Comparison of ENCODE assay signal across 13 cellular contexts in genomic region chr3:114411292-114411691, GRCh38.
A peak's percentile ranks its signal among the peaks of the same experiment; 100 is the strongest.
DNase-seq lines count a peak whose midpoint lies in the region; ATAC-seq and TF ChIP-seq lines count a peak whose summit lies in the region.
"Had no signal": no experiment of that assay in that cellular context is flagged by ENCODE, and none has a peak within 500 bp of the region (broad histone marks: within the 10 kb centered on the region; RNA-seq: fewer than 3 reads in every experiment).

No MANE protein-coding gene starts in this region.

- no peak overlapping the region for H2AK5ac ChIP-seq in H9 (ENCODE audit: insufficient read length, low read length)

- H3K4ac ChIP-seq in H9 (ENCODE audit: low read depth, low read length): no peak overlapping the region

- H3K4me1 ChIP-seq in H9 (ENCODE audit: insufficient read depth, low read length) (peaks cover 26% of the 10 kb centered on the region; the same call in 1 of the 2 replicates), left ventricle myocardium inferior (peaks cover 85% of the 10 kb centered on the region), skeletal muscle satellite cell (ENCODE audit: control insufficient read depth, insufficient read depth, low read length) (peaks cover 47% of the 10 kb centered on the region)

- peak overlapping the region; percentile 28 for H3K4me2 ChIP-seq in H9 (ENCODE audit: insufficient read depth, insufficient read length, low read length)
- peak overlapping the region; percentile 81 for H3K4me2 ChIP-seq in skeletal muscle satellite cell (ENCODE audit: low read length)

- H3K36me3 Mint-ChIP-seq in H9 (ENCODE audit: insufficient read depth in 1 of 3, low read depth in 3 of 3): no peaks in the 10 kb centered on the region
- no peaks in the 10 kb centered on the region for H3K36me3 Mint-ChIP-seq in activated T-cell treated with anti-CD3 and anti-CD28 coated beads, Interleukin-2, amount 50 U/mL, for 72 hours (ENCODE audit: insufficient read depth in 2 of 2)
- H3K36me3 Mint-ChIP-seq: activated naive CD8-positive, alpha-beta T cell treated with anti-CD3 and anti-CD28 coated beads, Interleukin-2, amount 10 ng/mL, durations not matched to agents 7 days and 5 days had no signal

- no CpG with 5 or more reads among the region's 3 CpGs for WGBS in H9 (ENCODE audit: extremely low coverage, insufficient read length, low lambda C conversion rate)

- peak overlapping the region; percentile 23 to 94 (median 91); a peak in 5 of 7 replicates for H3K27ac Mint-ChIP-seq in H9
- H3K27ac Mint-ChIP-seq in activated T-cell treated with anti-CD3 and anti-CD28 coated beads, Interleukin-2, amount 50 U/mL, for 72 hours: no peak overlapping the region
- H3K27ac Mint-ChIP-seq: activated CD4-positive, alpha-beta T cell treated with anti-CD3 and anti-CD28 coated beads for 36 hours; activated naive CD8-positive, alpha-beta T cell treated with anti-CD3 and anti-CD28 coated beads, Interleukin-2, amount 10 ng/mL, durations not matched to agents 7 days and 5 days had no signal

- peak overlapping the region in 1 of 2 experiments; percentile 12; a peak in 1 of 5 replicates for H3K4me3 Mint-ChIP-seq in H9
- H3K4me3 Mint-ChIP-seq in activated T-cell treated with anti-CD3 and anti-CD28 coated beads, Interleukin-2, amount 50 U/mL, for 72 hours: peak overlapping the region in 1 of 2 donors; percentile 79
- H3K4me3 Mint-ChIP-seq: activated CD4-positive, alpha-beta T cell treated with anti-CD3 and anti-CD28 coated beads for 36 hours; activated naive CD8-positive, alpha-beta T cell treated with anti-CD3 and anti-CD28 coated beads, Interleukin-2, amount 10 ng/mL, durations not matched to agents 7 days and 5 days had no signal

- H4K20me1 ChIP-seq in H9 (ENCODE audit: control insufficient read depth, insufficient read depth, insufficient read length): no peaks in the 10 kb centered on the region

- H2BK120ac ChIP-seq in H9 (ENCODE audit: low read depth, low read length, poor library complexity, severe bottlenecking): no peak overlapping the region

- TF ChIP-seq CTCF in H9 (conservative IDR thresholded peaks at IDR 0.05) (no peak), left ventricle myocardium inferior (IDR thresholded peaks at IDR 0.05; ENCODE audit: borderline replicate concordance) (no peak)

- no peaks in the 10 kb centered on the region for H3K9me3 Mint-ChIP-seq in H9
- H3K9me3 Mint-ChIP-seq in activated T-cell treated with anti-CD3 and anti-CD28 coated beads, Interleukin-2, amount 50 U/mL, for 72 hours: no peaks in the 10 kb centered on the region
- H3K9me3 Mint-ChIP-seq: activated naive CD8-positive, alpha-beta T cell treated with anti-CD3 and anti-CD28 coated beads, Interleukin-2, amount 10 ng/mL, durations not matched to agents 7 days and 5 days had no signal

- no peak overlapping the region for H2BK15ac ChIP-seq in H9 (ENCODE audit: low read depth, low read length)

- H3K9me3 ChIP-seq in H9 (ENCODE audit: control insufficient read depth, low read depth, low read length) (no peaks in the 10 kb centered on the region), left ventricle myocardium inferior (replicated peaks) (no peaks in the 10 kb centered on the region), skeletal muscle satellite cell (replicated peaks; ENCODE audit: low read length) (no peaks in the 10 kb centered on the region)

- H3K23ac ChIP-seq in H9 (ENCODE audit: insufficient read length, low read depth, low read length): no peak overlapping the region

- H3K27me3 ChIP-seq in H9 (ENCODE audit: insufficient read depth, low read length) (no peaks in the 10 kb centered on the region), left ventricle myocardium inferior (ENCODE audit: low read depth) (no peaks in the 10 kb centered on the region), skeletal muscle satellite cell (ENCODE audit: control insufficient read depth, insufficient read depth, low read length) (no peaks in the 10 kb centered on the region)

- H3K23me2 ChIP-seq in H9 (ENCODE audit: insufficient read length, low read depth, low read length, poor library complexity, severe bottlenecking): no peaks in the 10 kb centered on the region

- H3K56ac ChIP-seq in H9 (ENCODE audit: insufficient read length, low read depth, low read length): peak overlapping the region; percentile 88

- no peaks in the 10 kb centered on the region for H3K27me3 Mint-ChIP-seq in H9 (ENCODE audit: low read depth)
- H3K27me3 Mint-ChIP-seq in activated T-cell treated with anti-CD3 and anti-CD28 coated beads, Interleukin-2, amount 50 U/mL, for 72 hours (ENCODE audit: low read depth): no peaks in the 10 kb centered on the region
- H3K27me3 Mint-ChIP-seq: activated CD4-positive, alpha-beta T cell treated with anti-CD3 and anti-CD28 coated beads for 36 hours; activated naive CD8-positive, alpha-beta T cell treated with anti-CD3 and anti-CD28 coated beads, Interleukin-2, amount 10 ng/mL, durations not matched to agents 7 days and 5 days had no signal

- no peak overlapping the region for H3K9ac ChIP-seq in H9 (ENCODE audit: extremely low read depth, insufficient read length, low read length)
- H3K9ac ChIP-seq in skeletal muscle satellite cell (ENCODE audit: low read depth, low read length): peak overlapping the region; percentile 32

- no peak overlapping the region for H2BK20ac ChIP-seq in H9 (ENCODE audit: low read depth, low read length, poor library complexity, severe bottlenecking)

- no peak overlapping the region for H4K91ac ChIP-seq in H9 (ENCODE audit: insufficient read length, low read depth, low read length)

- H3K18ac ChIP-seq in H9 (ENCODE audit: insufficient read length, low read depth, low read length): no peak overlapping the region

- no peak overlapping the region for H4K8ac ChIP-seq in H9 (replicated peaks; ENCODE audit: insufficient read length, low read depth, low read length)

- no peak for ATAC-seq in activated T-cell treated with anti-CD3 and anti-CD28 coated beads, Interleukin-2, amount 50 U/mL, for 72 hours (replicated peaks in 1 of 2)
- ATAC-seq: activated CD4-positive, alpha-beta T cell treated with anti-CD3 and anti-CD28 coated beads for 36 hours had no signal

- DNase-seq in H9 (no peak), amniotic stem cell (lab: John Stamatoyannopoulos, UW) (peak; percentile 11), left ventricle myocardium inferior (no peak), globus pallidus (ENCODE audit: low spot score) (no peak), activated gamma-delta T cell (lab: John Stamatoyannopoulos, UW) (no peak), D341Med (ENCODE audit: low spot score) (no peak)
- DNase-seq in activated T-cell treated with anti-CD3 and anti-CD28 coated beads, Interleukin-2, amount 50 U/mL, for 72 hours: no peak
- DNase-seq: activated CD4-positive, alpha-beta T cell treated with anti-CD3 and anti-CD28 coated beads for 36 hours; activated naive CD8-positive, alpha-beta T cell treated with anti-CD3 and anti-CD28 coated beads, Interleukin-2, amount 10 ng/mL, durations not matched to agents 7 days and 5 days; DMS53; small intestine had no signal

- no peak overlapping the region for H3K4me3 ChIP-seq in left ventricle myocardium inferior
- peak overlapping the region; percentile 1 for H3K4me3 ChIP-seq in skeletal muscle satellite cell (ENCODE audit: low read length)

- H3K79me2 ChIP-seq in H9 (ENCODE audit: insufficient read depth, low read length): no peaks in the 10 kb centered on the region

- H3K4me1 Mint-ChIP-seq in H9: peaks cover 46 to 47% of the 10 kb centered on the region in 2 experiments
- H3K4me1 Mint-ChIP-seq in activated T-cell treated with anti-CD3 and anti-CD28 coated beads, Interleukin-2, amount 50 U/mL, for 72 hours (ENCODE audit: low read depth): peaks cover 32% of the 10 kb centered on the region

- no peak overlapping the region for H3K14ac ChIP-seq in H9 (ENCODE audit: insufficient read depth, low read length)

- no peak overlapping the region for H2BK5ac ChIP-seq in H9 (ENCODE audit: insufficient read length, low read length)

- no peak overlapping the region for H3T11ph ChIP-seq in H9 (ENCODE audit: low read length)

- intact Hi-C loops in left ventricle myocardium inferior (cut with micrococcal nuclease): no loop called here

- H3K27ac ChIP-seq in H9 (ENCODE audit: insufficient read length, low read depth, low read length) (peak overlapping the region; percentile 78), left ventricle myocardium inferior (replicated peaks) (peak overlapping the region; percentile 60)
- H3K27ac ChIP-seq: epithelial cell of prostate had no signal

- H3K36me3 ChIP-seq in left ventricle myocardium inferior (no peaks in the 10 kb centered on the region), skeletal muscle satellite cell (ENCODE audit: insufficient read depth, low read length) (no peaks in the 10 kb centered on the region)

- H3K79me1 ChIP-seq in H9 (ENCODE audit: insufficient read depth, low read depth, low read length, poor library complexity, severe bottlenecking): no peaks in the 10 kb centered on the region

- H2AFZ ChIP-seq in H9 (ENCODE audit: low read length): peak overlapping the region; percentile 45

- H2BK12ac ChIP-seq in H9 (ENCODE audit: insufficient read length, low read depth, low read length): no peak overlapping the region

- no peak overlapping the region for H4K5ac ChIP-seq in H9 (ENCODE audit: insufficient read length, low read depth, low read length)
